In the genomic region with DNA sequence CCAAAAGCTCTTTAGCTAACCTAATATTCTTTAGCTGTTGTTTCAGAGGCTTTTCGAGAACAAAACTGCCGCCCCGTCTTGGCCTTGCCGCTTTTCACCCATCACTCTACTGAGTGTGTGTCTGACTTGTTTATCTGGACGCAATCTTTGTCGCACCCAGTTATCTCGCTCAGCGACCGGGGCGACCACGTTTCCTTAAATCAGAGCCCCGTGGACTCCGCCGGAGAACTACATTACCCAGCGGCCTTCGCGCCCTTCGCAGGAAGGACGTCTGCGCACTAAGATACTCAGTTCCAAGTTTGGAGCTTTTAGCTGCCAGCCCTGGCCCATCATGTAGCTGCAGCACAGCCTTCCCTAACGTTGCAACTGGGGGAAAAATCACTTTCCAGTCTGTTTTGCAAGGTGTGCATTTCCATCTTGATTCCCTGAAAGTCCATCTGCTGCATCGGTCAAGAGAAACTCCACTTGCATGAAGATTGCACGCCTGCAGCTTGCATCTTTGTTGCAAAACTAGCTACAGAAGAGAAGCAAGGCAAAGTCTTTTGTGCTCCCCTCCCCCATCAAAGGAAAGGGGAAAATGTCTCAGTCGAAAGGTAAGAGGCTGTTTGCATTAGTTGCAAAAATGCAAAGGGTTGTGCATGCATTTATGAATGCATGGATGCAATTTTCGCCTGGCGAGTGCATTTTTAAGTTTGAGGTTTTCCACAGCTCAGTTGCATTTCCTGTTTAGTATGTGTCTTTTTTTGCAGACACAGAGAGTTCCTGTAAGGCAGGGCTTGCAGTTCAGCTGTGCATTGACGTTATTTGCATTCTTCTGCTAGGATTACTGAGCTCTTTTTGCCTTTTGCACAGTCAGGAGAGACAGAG, we compare ENCODE assay signal across 1 cellular context.
TF ChIP-seq lines count a peak whose summit lies in the region.

A gene (plus strand): TSS at position 290 of the 867 bp plus-strand sequence. CDS start 288 bp downstream, at position 578.

TF ChIP-seq in HepG2, 621 proteins besides CTCF, POLR2A, EP300 and RAD21 (continued from another document and continues in another):
- TF ChIP-seq, protein P1, sequence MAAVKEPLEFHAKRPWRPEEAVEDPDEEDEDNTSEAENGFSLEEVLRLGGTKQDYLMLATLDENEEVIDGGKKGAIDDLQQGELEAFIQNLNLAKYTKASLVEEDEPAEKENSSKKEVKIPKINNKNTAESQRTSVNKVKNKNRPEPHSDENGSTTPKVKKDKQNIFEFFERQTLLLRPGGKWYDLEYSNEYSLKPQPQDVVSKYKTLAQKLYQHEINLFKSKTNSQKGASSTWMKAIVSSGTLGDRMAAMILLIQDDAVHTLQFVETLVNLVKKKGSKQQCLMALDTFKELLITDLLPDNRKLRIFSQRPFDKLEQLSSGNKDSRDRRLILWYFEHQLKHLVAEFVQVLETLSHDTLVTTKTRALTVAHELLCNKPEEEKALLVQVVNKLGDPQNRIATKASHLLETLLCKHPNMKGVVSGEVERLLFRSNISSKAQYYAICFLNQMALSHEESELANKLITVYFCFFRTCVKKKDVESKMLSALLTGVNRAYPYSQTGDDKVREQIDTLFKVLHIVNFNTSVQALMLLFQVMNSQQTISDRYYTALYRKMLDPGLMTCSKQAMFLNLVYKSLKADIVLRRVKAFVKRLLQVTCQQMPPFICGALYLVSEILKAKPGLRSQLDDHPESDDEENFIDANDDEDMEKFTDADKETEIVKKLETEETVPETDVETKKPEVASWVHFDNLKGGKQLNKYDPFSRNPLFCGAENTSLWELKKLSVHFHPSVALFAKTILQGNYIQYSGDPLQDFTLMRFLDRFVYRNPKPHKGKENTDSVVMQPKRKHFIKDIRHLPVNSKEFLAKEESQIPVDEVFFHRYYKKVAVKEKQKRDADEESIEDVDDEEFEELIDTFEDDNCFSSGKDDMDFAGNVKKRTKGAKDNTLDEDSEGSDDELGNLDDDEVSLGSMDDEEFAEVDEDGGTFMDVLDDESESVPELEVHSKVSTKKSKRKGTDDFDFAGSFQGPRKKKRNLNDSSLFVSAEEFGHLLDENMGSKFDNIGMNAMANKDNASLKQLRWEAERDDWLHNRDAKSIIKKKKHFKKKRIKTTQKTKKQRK (IDR thresholded peaks at IDR 0.05; ENCODE audit: low read length): no peak
- TF ChIP-seq HCFC1 (IDR thresholded peaks at IDR 0.05; ENCODE audit: low read depth, low read length) (peak; percentile 89), KDM4B (CRISPR knock-in tag; IDR thresholded peaks at IDR 0.05) (no peak), KDM2A (CRISPR knock-in tag; IDR thresholded peaks at IDR 0.05; ENCODE audit: borderline replicate concordance, low read depth) (peak; percentile 58; the same call in 1 of the 2 replicates), DNMT1 (CRISPR knock-in tag; IDR thresholded peaks at IDR 0.05) (no peak), TP53 (CRISPR knock-in tag; conservative IDR thresholded peaks at IDR 0.05) (no peak), ERF (CRISPR knock-in tag; IDR thresholded peaks at IDR 0.05) (peak; percentile 67), BCL6 (CRISPR knock-in tag; IDR thresholded peaks at IDR 0.05) (no peak), PLRG1 (conservative IDR thresholded peaks at IDR 0.05) (no peak), ZIK1 (CRISPR knock-in tag; IDR thresholded peaks at IDR 0.05; ENCODE audit: borderline replicate concordance, low read depth) (no peak), ETV5 (CRISPR knock-in tag; IDR thresholded peaks at IDR 0.05; ENCODE audit: borderline replicate concordance) (no peak), HDAC6 (IDR thresholded peaks at IDR 0.05; ENCODE audit: low read depth, low read length) (no peak), ISL2 (CRISPR knock-in tag; IDR thresholded peaks at IDR 0.05) (peak; percentile 32; the same call in 1 of the 2 replicates), NR2C2 (CRISPR knock-in tag; IDR thresholded peaks at IDR 0.05; ENCODE audit: borderline replicate concordance) (no peak), NR1H2 (CRISPR knock-in tag; IDR thresholded peaks at IDR 0.05; ENCODE audit: borderline replicate concordance, low read depth) (no peak), ZBTB21 (CRISPR knock-in tag; IDR thresholded peaks at IDR 0.05) (no peak), KDM5A (IDR thresholded peaks at IDR 0.05; ENCODE audit: borderline replicate concordance, low read length) (peak; percentile 65; the same call in 1 of the 2 replicates), HMG20A (CRISPR knock-in tag; IDR thresholded peaks at IDR 0.05; ENCODE audit: borderline replicate concordance) (0 out of 2 replicates have a peak, but pooled peaks have one; percentile 13), SAFB2 (CRISPR knock-in tag; IDR thresholded peaks at IDR 0.05; ENCODE audit: borderline replicate concordance, low read depth) (no peak), ZNF616 (CRISPR knock-in tag; IDR thresholded peaks at IDR 0.05; ENCODE audit: low read depth) (no peak), ZNF234 (CRISPR knock-in tag; conservative IDR thresholded peaks at IDR 0.05) (no peak), GTF3A (CRISPR knock-in tag; conservative IDR thresholded peaks at IDR 0.05) (no peak), RFX3 (CRISPR knock-in tag; IDR thresholded peaks at IDR 0.05) (no peak), ZNF816 (CRISPR knock-in tag; IDR thresholded peaks at IDR 0.05; ENCODE audit: borderline replicate concordance) (no peak), TBP (CRISPR knock-in tag; IDR thresholded peaks at IDR 0.05) (no peak), TAF15 (IDR thresholded peaks at IDR 0.05; ENCODE audit: low read depth, low read length, poor library complexity, severe bottlenecking) (no peak), SALL2 (CRISPR knock-in tag; IDR thresholded peaks at IDR 0.05) (no peak), ZFP62 (CRISPR knock-in tag; IDR thresholded peaks at IDR 0.05) (no peak), ZNF101 (CRISPR knock-in tag; IDR thresholded peaks at IDR 0.05; ENCODE audit: borderline replicate concordance, low read depth) (no peak; the same call in 1 of the 2 replicates), GABPA (IDR thresholded peaks at IDR 0.05; ENCODE audit: low read depth, low read length) (peak; percentile 61), GABPA (CRISPR knock-in tag; IDR thresholded peaks at IDR 0.05; ENCODE audit: low read depth) (peak; percentile 90), SMARCC2 (IDR thresholded peaks at IDR 0.05) (no peak)
- TF ChIP-seq, protein P2, sequence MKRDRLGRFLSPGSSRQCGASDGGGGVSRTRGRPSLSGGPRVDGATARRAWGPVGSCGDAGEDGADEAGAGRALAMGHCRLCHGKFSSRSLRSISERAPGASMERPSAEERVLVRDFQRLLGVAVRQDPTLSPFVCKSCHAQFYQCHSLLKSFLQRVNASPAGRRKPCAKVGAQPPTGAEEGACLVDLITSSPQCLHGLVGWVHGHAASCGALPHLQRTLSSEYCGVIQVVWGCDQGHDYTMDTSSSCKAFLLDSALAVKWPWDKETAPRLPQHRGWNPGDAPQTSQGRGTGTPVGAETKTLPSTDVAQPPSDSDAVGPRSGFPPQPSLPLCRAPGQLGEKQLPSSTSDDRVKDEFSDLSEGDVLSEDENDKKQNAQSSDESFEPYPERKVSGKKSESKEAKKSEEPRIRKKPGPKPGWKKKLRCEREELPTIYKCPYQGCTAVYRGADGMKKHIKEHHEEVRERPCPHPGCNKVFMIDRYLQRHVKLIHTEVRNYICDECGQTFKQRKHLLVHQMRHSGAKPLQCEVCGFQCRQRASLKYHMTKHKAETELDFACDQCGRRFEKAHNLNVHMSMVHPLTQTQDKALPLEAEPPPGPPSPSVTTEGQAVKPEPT (CRISPR knock-in tag; IDR thresholded peaks at IDR 0.05; ENCODE audit: low read depth): no peak
- TF ChIP-seq, protein P3, sequence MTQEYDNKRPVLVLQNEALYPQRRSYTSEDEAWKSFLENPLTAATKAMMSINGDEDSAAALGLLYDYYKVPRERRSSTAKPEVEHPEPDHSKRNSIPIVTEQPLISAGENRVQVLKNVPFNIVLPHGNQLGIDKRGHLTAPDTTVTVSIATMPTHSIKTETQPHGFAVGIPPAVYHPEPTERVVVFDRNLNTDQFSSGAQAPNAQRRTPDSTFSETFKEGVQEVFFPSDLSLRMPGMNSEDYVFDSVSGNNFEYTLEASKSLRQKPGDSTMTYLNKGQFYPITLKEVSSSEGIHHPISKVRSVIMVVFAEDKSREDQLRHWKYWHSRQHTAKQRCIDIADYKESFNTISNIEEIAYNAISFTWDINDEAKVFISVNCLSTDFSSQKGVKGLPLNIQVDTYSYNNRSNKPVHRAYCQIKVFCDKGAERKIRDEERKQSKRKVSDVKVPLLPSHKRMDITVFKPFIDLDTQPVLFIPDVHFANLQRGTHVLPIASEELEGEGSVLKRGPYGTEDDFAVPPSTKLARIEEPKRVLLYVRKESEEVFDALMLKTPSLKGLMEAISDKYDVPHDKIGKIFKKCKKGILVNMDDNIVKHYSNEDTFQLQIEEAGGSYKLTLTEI (CRISPR knock-in tag; conservative IDR thresholded peaks at IDR 0.05): no peak
- TF ChIP-seq, protein P4, sequence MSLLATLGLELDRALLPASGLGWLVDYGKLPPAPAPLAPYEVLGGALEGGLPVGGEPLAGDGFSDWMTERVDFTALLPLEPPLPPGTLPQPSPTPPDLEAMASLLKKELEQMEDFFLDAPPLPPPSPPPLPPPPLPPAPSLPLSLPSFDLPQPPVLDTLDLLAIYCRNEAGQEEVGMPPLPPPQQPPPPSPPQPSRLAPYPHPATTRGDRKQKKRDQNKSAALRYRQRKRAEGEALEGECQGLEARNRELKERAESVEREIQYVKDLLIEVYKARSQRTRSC (CRISPR knock-in tag; IDR thresholded peaks at IDR 0.05; ENCODE audit: low read depth): no peak
- TF ChIP-seq, protein P5, sequence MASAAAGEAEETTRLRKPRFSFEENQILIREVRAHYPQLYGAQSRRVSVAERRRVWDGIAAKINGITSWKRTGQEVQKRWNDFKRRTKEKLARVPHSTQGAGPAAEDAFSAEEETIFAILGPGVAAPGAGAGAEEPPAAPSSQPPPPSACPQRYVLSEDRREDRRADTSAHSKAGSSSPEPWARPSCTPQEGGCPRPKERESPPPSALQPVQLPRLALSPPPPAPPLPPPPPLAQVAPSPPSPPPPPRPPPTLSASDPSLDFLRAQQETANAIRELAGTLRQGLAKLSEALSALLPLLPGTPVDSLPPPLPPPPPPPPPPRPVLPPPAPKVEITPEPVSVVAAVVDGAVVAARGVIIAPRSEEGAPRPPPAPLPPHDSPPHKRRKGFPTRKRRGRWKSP (CRISPR knock-in tag; IDR thresholded peaks at IDR 0.05): no peak
- TF ChIP-seq, protein P6, sequence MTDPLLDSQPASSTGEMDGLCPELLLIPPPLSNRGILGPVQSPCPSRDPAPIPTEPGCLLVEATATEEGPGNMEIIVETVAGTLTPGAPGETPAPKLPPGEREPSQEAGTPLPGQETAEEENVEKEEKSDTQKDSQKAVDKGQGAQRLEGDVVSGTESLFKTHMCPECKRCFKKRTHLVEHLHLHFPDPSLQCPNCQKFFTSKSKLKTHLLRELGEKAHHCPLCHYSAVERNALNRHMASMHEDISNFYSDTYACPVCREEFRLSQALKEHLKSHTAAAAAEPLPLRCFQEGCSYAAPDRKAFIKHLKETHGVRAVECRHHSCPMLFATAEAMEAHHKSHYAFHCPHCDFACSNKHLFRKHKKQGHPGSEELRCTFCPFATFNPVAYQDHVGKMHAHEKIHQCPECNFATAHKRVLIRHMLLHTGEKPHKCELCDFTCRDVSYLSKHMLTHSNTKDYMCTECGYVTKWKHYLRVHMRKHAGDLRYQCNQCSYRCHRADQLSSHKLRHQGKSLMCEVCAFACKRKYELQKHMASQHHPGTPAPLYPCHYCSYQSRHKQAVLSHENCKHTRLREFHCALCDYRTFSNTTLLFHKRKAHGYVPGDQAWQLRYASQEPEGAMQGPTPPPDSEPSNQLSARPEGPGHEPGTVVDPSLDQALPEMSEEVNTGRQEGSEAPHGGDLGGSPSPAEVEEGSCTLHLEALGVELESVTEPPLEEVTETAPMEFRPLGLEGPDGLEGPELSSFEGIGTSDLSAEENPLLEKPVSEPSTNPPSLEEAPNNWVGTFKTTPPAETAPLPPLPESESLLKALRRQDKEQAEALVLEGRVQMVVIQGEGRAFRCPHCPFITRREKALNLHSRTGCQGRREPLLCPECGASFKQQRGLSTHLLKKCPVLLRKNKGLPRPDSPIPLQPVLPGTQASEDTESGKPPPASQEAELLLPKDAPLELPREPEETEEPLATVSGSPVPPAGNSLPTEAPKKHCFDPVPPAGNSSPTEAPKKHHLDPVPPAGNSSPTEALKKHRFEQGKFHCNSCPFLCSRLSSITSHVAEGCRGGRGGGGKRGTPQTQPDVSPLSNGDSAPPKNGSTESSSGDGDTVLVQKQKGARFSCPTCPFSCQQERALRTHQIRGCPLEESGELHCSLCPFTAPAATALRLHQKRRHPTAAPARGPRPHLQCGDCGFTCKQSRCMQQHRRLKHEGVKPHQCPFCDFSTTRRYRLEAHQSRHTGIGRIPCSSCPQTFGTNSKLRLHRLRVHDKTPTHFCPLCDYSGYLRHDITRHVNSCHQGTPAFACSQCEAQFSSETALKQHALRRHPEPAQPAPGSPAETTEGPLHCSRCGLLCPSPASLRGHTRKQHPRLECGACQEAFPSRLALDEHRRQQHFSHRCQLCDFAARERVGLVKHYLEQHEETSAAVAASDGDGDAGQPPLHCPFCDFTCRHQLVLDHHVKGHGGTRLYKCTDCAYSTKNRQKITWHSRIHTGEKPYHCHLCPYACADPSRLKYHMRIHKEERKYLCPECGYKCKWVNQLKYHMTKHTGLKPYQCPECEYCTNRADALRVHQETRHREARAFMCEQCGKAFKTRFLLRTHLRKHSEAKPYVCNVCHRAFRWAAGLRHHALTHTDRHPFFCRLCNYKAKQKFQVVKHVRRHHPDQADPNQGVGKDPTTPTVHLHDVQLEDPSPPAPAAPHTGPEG (CRISPR knock-in tag; IDR thresholded peaks at IDR 0.05): peak; percentile 49; the same call in 1 of the 2 replicates
- TF ChIP-seq, protein P7, sequence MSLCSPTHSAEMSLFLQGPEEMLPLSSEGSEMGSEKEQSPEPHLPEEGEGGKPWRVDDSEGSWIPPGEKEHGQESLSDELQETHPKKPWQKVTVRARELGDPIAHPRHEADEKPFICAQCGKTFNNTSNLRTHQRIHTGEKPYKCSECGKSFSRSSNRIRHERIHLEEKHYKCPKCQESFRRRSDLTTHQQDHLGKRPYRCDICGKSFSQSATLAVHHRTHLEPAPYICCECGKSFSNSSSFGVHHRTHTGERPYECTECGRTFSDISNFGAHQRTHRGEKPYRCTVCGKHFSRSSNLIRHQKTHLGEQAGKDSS (CRISPR knock-in tag; IDR thresholded peaks at IDR 0.05; ENCODE audit: borderline replicate concordance, low read depth): no peak
- TF ChIP-seq, protein P8, sequence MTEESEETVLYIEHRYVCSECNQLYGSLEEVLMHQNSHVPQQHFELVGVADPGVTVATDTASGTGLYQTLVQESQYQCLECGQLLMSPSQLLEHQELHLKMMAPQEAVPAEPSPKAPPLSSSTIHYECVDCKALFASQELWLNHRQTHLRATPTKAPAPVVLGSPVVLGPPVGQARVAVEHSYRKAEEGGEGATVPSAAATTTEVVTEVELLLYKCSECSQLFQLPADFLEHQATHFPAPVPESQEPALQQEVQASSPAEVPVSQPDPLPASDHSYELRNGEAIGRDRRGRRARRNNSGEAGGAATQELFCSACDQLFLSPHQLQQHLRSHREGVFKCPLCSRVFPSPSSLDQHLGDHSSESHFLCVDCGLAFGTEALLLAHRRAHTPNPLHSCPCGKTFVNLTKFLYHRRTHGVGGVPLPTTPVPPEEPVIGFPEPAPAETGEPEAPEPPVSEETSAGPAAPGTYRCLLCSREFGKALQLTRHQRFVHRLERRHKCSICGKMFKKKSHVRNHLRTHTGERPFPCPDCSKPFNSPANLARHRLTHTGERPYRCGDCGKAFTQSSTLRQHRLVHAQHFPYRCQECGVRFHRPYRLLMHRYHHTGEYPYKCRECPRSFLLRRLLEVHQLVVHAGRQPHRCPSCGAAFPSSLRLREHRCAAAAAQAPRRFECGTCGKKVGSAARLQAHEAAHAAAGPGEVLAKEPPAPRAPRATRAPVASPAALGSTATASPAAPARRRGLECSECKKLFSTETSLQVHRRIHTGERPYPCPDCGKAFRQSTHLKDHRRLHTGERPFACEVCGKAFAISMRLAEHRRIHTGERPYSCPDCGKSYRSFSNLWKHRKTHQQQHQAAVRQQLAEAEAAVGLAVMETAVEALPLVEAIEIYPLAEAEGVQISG (CRISPR knock-in tag; IDR thresholded peaks at IDR 0.05): peak; percentile 85
